ENCODE assay signal across 12 cellular contexts in the genomic region with DNA sequence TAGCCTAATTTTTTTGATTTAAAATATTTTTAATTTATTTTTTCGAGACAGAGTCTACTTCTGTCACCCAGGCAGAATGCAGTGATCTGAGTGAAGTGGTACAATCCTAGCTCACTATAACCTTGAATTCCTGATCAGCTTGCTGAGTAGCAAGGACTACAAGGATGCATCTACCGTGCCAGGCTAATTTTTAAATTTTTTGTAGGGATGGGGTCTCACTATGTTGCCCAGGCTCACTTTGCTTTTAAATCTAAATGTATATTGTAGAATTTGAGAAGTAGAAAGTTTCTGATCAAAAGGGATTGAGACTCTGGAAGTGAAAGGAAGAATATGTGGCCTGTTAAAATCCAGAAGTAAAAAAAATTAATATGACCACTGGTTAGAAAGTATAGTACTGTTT. TPM values are rescaled to one million over a fixed set of nuclear protein-coding genes. Genes with fewer than 3 reads are reported as not detected.
DNase-seq lines count a peak whose midpoint lies in the region; ATAC-seq and TF ChIP-seq lines count a peak whose summit lies in the region.
"Had no signal": no experiment of that assay in that cellular context is flagged by ENCODE, and none has a peak within 500 bp of the region (broad histone marks: within the 10 kb centered on the region; RNA-seq: fewer than 3 reads in every experiment).

No MANE protein-coding gene starts in this region.

- 71 to 87% methylated on average over 2 of the region's 2 CpGs for WGBS in esophagus squamous epithelium, 2 donors

- H3K9me2 ChIP-seq in OCI-LY7 (ENCODE audit: insufficient read depth, low read length) = no peaks in the 10 kb centered on the region

- TF ChIP-seq CTCF in GM06990 (IDR thresholded peaks at IDR 0.05; ENCODE audit: insufficient read depth, low read length, poor library complexity, severe bottlenecking) = no peak
- TF ChIP-seq CTCF in OCI-LY7 (conservative IDR thresholded peaks at IDR 0.05; ENCODE audit: low read length) = no peak
- no peak for TF ChIP-seq CTCF in esophagus squamous epithelium (IDR thresholded peaks at IDR 0.05)
- no peak for TF ChIP-seq CTCF in foreskin keratinocyte (conservative IDR thresholded peaks at IDR 0.05)

- no peaks in the 10 kb centered on the region for H3K9me3 ChIP-seq in OCI-LY7 (ENCODE audit: low read length)
- H3K9me3 ChIP-seq in esophagus squamous epithelium = no peaks in the 10 kb centered on the region
- H3K9me3 ChIP-seq in skeletal muscle satellite cell (replicated peaks; ENCODE audit: low read length) = no peaks in the 10 kb centered on the region
- H3K9me3 ChIP-seq: testis had no signal

- no peak overlapping the region for H2AFZ ChIP-seq in OCI-LY7 (ENCODE audit: low read length)

- POLR2A ChIA-PET in OCI-LY7 (lab: Charles Lee) = interaction anchor here (0.5 to 1.5 kb wide), 5 partner anchors 13 to 132 kb away, joined by 3 to 7 read pairs (median 5); partner anchors contain the start of gene PPP1R8

- peaks cover 29% of the 10 kb centered on the region for H3K79me2 ChIP-seq in OCI-LY7 (ENCODE audit: insufficient read depth, low read depth, low read length)

- no peaks in the 10 kb centered on the region for H4K20me1 ChIP-seq in OCI-LY7 (ENCODE audit: insufficient read depth, low read length)

- CTCF ChIA-PET in OCI-LY7 (lab: Charles Lee; ENCODE audit: unreplicated experiment) = interaction anchor here (0.7 kb wide), 1 partner anchor 112 kb away, joined by 3 read pairs; no protein-coding TSS in a partner anchor

- peak overlapping the region; percentile 94 for H3K9ac ChIP-seq in skeletal muscle satellite cell (ENCODE audit: low read depth, low read length)

- intact Hi-C loops in OCI-LY7 (cut with micrococcal nuclease; ENCODE audit: unreplicated experiment) = loop anchor here (5.0 kb wide), 1 partner anchor 47 kb away; the partner anchor contains the start of gene FAM76A
- intact Hi-C loops in esophagus squamous epithelium (cut with DNase I) = no loop called here

- H3K27me3 ChIP-seq in GM06990 (replicated peaks; ENCODE audit: control insufficient read depth, insufficient read depth, low read length) (no peaks in the 10 kb centered on the region), esophagus squamous epithelium (no peaks in the 10 kb centered on the region), skeletal muscle satellite cell (ENCODE audit: control insufficient read depth, insufficient read depth, low read length) (no peaks in the 10 kb centered on the region), foreskin keratinocyte (no peaks in the 10 kb centered on the region)
- H3K27me3 ChIP-seq: testis had no signal

- no peaks in the 10 kb centered on the region; the same call in 1 of the 2 replicates for H3K36me3 ChIP-seq in GM06990 (ENCODE audit: control insufficient read depth, insufficient read depth, low read length)
- H3K36me3 ChIP-seq in OCI-LY7 (ENCODE audit: insufficient read depth, low read length) = peaks cover 5% of the 10 kb centered on the region; the same call in 1 of the 2 replicates
- peaks cover 0 to 16% (median 0%) of the 10 kb centered on the region in 3 donors for H3K36me3 ChIP-seq in esophagus squamous epithelium
- peaks cover 6% of the 10 kb centered on the region for H3K36me3 ChIP-seq in skeletal muscle satellite cell (ENCODE audit: insufficient read depth, low read length)

- no peak for TF ChIP-seq POLR2A in esophagus squamous epithelium (IDR thresholded peaks at IDR 0.05)

- H3K4me2 ChIP-seq in OCI-LY7 (ENCODE audit: low read length) (peak overlapping the region; percentile 88), skeletal muscle satellite cell (ENCODE audit: low read length) (peak overlapping the region; percentile 74)

- H3K4me1 ChIP-seq in OCI-LY7 (ENCODE audit: insufficient read depth, low read length, poor library complexity, severe bottlenecking) (peaks cover 24% of the 10 kb centered on the region), esophagus squamous epithelium (peaks cover 14 to 70% (median 27%) of the 10 kb centered on the region in 3 donors), skeletal muscle satellite cell (ENCODE audit: control insufficient read depth, insufficient read depth, low read length) (peaks cover 22% of the 10 kb centered on the region), foreskin keratinocyte (peaks cover 16% of the 10 kb centered on the region)

- H3K4me3 ChIP-seq in GM06990 (replicated peaks; ENCODE audit: low read depth, low read length) = peak overlapping the region; percentile 100
- H3K4me3 ChIP-seq in OCI-LY7 (ENCODE audit: low read depth, low read length, poor library complexity, severe bottlenecking) = no peak overlapping the region
- peak overlapping the region; percentile 64 to 93 (median 83) for H3K4me3 ChIP-seq in esophagus squamous epithelium
- H3K4me3 ChIP-seq in skeletal muscle satellite cell (ENCODE audit: low read length) = peak overlapping the region; percentile 87
- H3K4me3 ChIP-seq: testis had no signal

- ATAC-seq in foreskin keratinocyte = no peak
- ATAC-seq: activated CD8-positive, alpha-beta T cell treated with anti-CD3 and anti-CD28 coated beads, Interleukin-2, amount 10 ng/mL, durations not matched to agents 7 days and 5 days had no signal

- no TSS peak for BruUV-seq in OCI-LY7 (replicated peaks; lab: Mats Ljungman, UMichigan)

- DNase-seq in GM06990 (ENCODE audit: extremely low read depth, insufficient read length) = no peak
- no peak for DNase-seq in OCI-LY7 (ENCODE audit: low spot score)
- DNase-seq in esophagus squamous epithelium (lab: John Stamatoyannopoulos, UW) = no peak
- DNase-seq in A172 (ENCODE audit: low spot score) = no peak
- no peak for DNase-seq in stimulated activated CD4-positive, alpha-beta T cell treated with anti-CD3 and anti-CD28 coated beads, Interleukin-2, amount 100 ng/mL, for 48 hours
- no peak for DNase-seq in NCI-H526 (lab: John Stamatoyannopoulos, UW)
- no peak for DNase-seq in foreskin keratinocyte
- DNase-seq: activated CD8-positive, alpha-beta T cell treated with anti-CD3 and anti-CD28 coated beads, Interleukin-2, amount 10 ng/mL, durations not matched to agents 7 days and 5 days; NCI-H146; stimulated activated CD4-positive, alpha-beta T cell treated with anti-CD3 and anti-CD28 coated beads, Interleukin-4, amount 100 ng/mL, for 24 hours; testis had no signal

- H3K27ac ChIP-seq in OCI-LY7 (ENCODE audit: low read depth, low read length, poor library complexity, severe bottlenecking) = no peak overlapping the region
- H3K27ac ChIP-seq in esophagus squamous epithelium = peak overlapping the region in 3 of 4 donors; percentile 94 to 97 (median 97)
- no peak overlapping the region for H3K27ac ChIP-seq in foreskin keratinocyte
- H3K27ac ChIP-seq: testis had no signal

RNA-seq across cellular contexts. Expression of gene STX12, which starts 1.6 kb away (rescaled TPM):
- 17.2 and 19.8 TPM in 2 replicates for total RNA-seq in OCI-LY7 (2014; rRNA removed; shearing (Covaris generic))
- total RNA-seq in OCI-LY7 (2022) (29.7 and 30.1 TPM in 2 replicates), esophagus squamous epithelium (10 to 100 TPM; 52.6 to 64.4 (median 56.8) TPM), foreskin keratinocyte (21.0 and 22.5 TPM in 2 replicates)
- 43.1 and 48.3 TPM in 2 replicates for total RNA-seq in skeletal muscle satellite cell (2012; rRNA removed)
- 18.9 and 22.8 TPM in 2 replicates for total RNA-seq in A172 (2014; rRNA removed; shearing (Covaris generic))
- 10.2 and 11.6 TPM in 2 replicates for polyA plus RNA-seq in foreskin keratinocyte

RNA-seq across cellular contexts. Expression of gene FAM76A, which starts 48.9 kb away (rescaled TPM):
- 18.6 and 24.6 TPM in 2 replicates for total RNA-seq in OCI-LY7 (2014; rRNA removed; shearing (Covaris generic))
- 16.3 and 19.6 TPM in 2 replicates for total RNA-seq in OCI-LY7 (2022)
- total RNA-seq in esophagus squamous epithelium = 10 to 100 TPM in 1 of 4 donors, 1 to 10 TPM in 3; 4.9 to 14.7 (median 9.5) TPM
- 9.6 and 11.1 TPM in 2 replicates for total RNA-seq in skeletal muscle satellite cell (2012; rRNA removed)
- 8.6 and 9.4 TPM in 2 replicates for total RNA-seq in A172 (2014; rRNA removed; shearing (Covaris generic))
- 12.2 and 12.9 TPM in 2 replicates for total RNA-seq in foreskin keratinocyte
- polyA plus RNA-seq in foreskin keratinocyte = 4.4 and 5.6 TPM in 2 replicates

RNA-seq across cellular contexts. Expression of gene PPP1R8, which starts 55.9 kb away (rescaled TPM):
- 71.3 and 72.4 TPM in 2 replicates for total RNA-seq in OCI-LY7 (2014; rRNA removed; shearing (Covaris generic))
- total RNA-seq in OCI-LY7 (2022) = 57.3 and 58.0 TPM in 2 replicates
- 10 to 100 TPM; 21.3 to 41.2 (median 33.4) TPM for total RNA-seq in esophagus squamous epithelium
- total RNA-seq in skeletal muscle satellite cell (2012; rRNA removed) = 27.4 and 37.8 TPM in 2 replicates
- total RNA-seq in A172 (2014; rRNA removed; shearing (Covaris generic)) = 35.6 and 37.2 TPM in 2 replicates
- total RNA-seq in foreskin keratinocyte = 39.8 and 49.2 TPM in 2 replicates
- polyA plus RNA-seq in foreskin keratinocyte = 26.0 and 32.5 TPM in 2 replicates

Comparison
In these comparisons a context has a peak if more than half of its experiments do, and no peak if none do; other contexts are left out.
1. H3K27ac ChIP-seq: peak in esophagus squamous epithelium (3 of 4); none in OCI-LY7 (single experiment) and foreskin keratinocyte (single experiment).